1 cellular context compared by ENCODE assay signal in genomic region chr4:88597970-88598369, GRCh38.
TF ChIP-seq lines count a peak whose summit lies in the region.

No MANE protein-coding gene starts in this region.

TF ChIP-seq in endothelial cell of umbilical vein, 7 proteins besides CTCF, POLR2A, EP300 and RAD21:
- TF ChIP-seq EZH2 (IDR thresholded peaks at IDR 0.05; ENCODE audit: borderline replicate concordance, low read depth, low read length, severe bottlenecking): no peak
- TF ChIP-seq MYC (IDR thresholded peaks at IDR 0.05; ENCODE audit: low read depth, low read length): no peak
- no peak for TF ChIP-seq POLR2AphosphoS5 (IDR thresholded peaks at IDR 0.05; ENCODE audit: insufficient read depth, low read depth, low read length)
- TF ChIP-seq MAX (IDR thresholded peaks at IDR 0.05; ENCODE audit: insufficient read depth, insufficient read length): no peak
- TF ChIP-seq JUN (IDR thresholded peaks at IDR 0.05; ENCODE audit: borderline replicate concordance, insufficient read depth, insufficient read length, low read depth): no peak
- no peak for TF ChIP-seq GATA2 (IDR thresholded peaks at IDR 0.05; ENCODE audit: insufficient read depth, insufficient read length, low read depth, low read length)
- TF ChIP-seq FOS (IDR thresholded peaks at IDR 0.05; ENCODE audit: borderline replicate concordance, insufficient read depth, low read length): no peak
